ENCODE assay signal across 9 cellular contexts in the genomic region with DNA sequence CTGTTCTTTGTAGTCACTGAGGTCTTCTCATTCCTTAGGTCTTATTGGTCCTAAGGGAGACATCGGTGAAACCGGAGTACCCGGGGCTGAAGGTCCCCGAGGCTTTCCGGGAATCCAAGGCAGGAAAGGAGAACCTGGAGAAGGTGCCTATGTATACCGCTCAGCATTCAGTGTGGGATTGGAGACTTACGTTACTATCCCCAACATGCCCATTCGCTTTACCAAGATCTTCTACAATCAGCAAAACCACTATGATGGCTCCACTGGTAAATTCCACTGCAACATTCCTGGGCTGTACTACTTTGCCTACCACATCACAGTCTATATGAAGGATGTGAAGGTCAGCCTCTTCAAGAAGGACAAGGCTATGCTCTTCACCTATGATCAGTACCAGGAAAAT. TPM values are rescaled to one million over a fixed set of nuclear protein-coding genes. Genes with fewer than 3 reads are reported as not detected.
"Had no signal": no experiment of that assay in that cellular context is flagged by ENCODE, and none has a peak within 500 bp of the region (broad histone marks: within the 10 kb centered on the region; RNA-seq: fewer than 3 reads in every experiment).

No MANE protein-coding gene starts in this region.

- H3K9me3 ChIP-seq: HAP-1 had no signal

- H3K27ac ChIP-seq: GM23248 had no signal

- H3K4me3 ChIP-seq: GM23248, HAP-1 had no signal

- DNase-seq: GM23248, GOT3, H7, IMR-90 had no signal

- H3K36me3 ChIP-seq: HAP-1 had no signal

- FAIRE-seq: HTR-8/SVneo had no signal

- ATAC-seq: HCT116 had no signal

RNA-seq across cellular contexts. Expression of a gene that starts 11.6 kb away (rescaled TPM):
- total RNA-seq: GM23248, H4, H7, HT-29, IMR-90 had no signal
